Comparison of ENCODE assay signal across 11 cellular contexts in the genomic region with DNA sequence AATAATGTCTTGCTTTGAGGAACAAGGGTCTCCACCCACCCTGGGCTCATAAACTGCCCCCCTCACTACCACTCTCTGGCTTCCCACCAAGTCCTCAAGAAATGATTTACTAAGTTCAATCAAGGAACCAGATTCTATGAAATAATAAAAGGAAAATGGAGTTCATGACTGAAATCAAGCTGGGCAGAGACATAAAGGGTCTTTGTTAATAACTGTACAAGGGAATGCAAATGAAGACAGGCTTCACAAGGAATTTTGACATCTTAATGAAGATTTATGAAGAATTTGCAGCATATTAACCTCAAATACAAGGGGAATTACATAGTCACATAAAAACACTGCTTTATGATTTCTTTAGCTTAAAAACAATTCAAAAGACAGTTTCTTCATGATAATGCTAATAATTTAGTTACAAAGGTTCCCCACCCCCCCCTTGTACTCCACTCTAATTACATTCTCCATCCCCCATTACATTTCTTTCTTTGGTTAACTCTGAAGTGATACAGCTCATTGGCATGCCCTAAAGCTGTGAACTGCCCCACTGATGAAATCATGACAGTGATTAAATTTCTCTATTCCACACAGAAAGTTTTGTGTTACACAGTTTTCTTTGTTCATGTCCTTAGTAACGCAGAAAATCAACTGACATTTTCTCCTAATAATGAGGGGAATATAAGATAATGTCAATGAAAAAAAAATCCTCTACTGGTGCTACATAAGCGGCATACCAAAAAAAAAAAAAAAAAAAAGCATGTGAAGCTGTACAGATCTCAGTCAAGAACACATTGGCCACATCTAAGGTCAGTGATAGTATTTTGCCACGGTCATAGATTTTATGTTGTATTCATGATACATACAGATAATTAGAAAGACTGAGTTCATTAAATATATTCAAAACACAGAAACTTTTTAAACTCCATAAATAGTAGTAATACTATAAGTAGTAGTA. TPM values are rescaled to one million over a fixed set of nuclear protein-coding genes. Genes with fewer than 3 reads are reported as not detected.
DNase-seq lines count a peak whose midpoint lies in the region; ATAC-seq, FAIRE-seq and TF ChIP-seq lines count a peak whose summit lies in the region.
"Had no signal": no experiment of that assay in that cellular context is flagged by ENCODE, and none has a peak within 500 bp of the region (broad histone marks: within the 10 kb centered on the region; RNA-seq: fewer than 3 reads in every experiment).

No MANE protein-coding gene starts in this region.

- peak overlapping the region; percentile 77 for H3K4me2 ChIP-seq in A549

- intact Hi-C loops in esophagus squamous epithelium (cut with DNase I): no loop called here
- intact Hi-C loops in natural killer cell (cut with micrococcal nuclease): no loop called here

- peak in 1 of 2 experiments; percentile 53; a peak in 3 of 6 replicates for ATAC-seq in A549
- no peak for ATAC-seq in natural killer cell
- ATAC-seq: activated CD4-positive, CD25-positive, alpha-beta regulatory T cell treated with anti-CD3 and anti-CD28 coated beads, Interleukin-2, amount 50 U/mL, for 24 hours; Right ventricle myocardium inferior had no signal

- no peaks in the 10 kb centered on the region for H3K27me3 ChIP-seq in esophagus squamous epithelium

- TF ChIP-seq CTCF in A549 (IDR thresholded peaks at IDR 0.05) (no peak), HFFc6 (IDR thresholded peaks at IDR 0.05) (no peak), esophagus squamous epithelium (IDR thresholded peaks at IDR 0.05) (no peak), natural killer cell (IDR thresholded peaks at IDR 0.05) (no peak)

- WGBS in A549 (ENCODE audit: missing lambda C conversion rate): 7% methylated on average over 3 of the region's 3 CpGs
- WGBS in esophagus squamous epithelium, 2 donors: 68 to 80% methylated on average over 3 of the region's 3 CpGs

- H3K9me3 Mint-ChIP-seq in HFFc6 (no peaks in the 10 kb centered on the region), natural killer cell (no peaks in the 10 kb centered on the region)

- H3K4me1 ChIP-seq in A549 (peaks cover 98% of the 10 kb centered on the region), esophagus squamous epithelium (peaks cover 0 to 50% (median 11%) of the 10 kb centered on the region in 3 donors)

- FAIRE-seq in A549 (lab: Jason Lieb, UNC): no peak

- H3K9me3 ChIP-seq in A549 (no peaks in the 10 kb centered on the region), esophagus squamous epithelium (no peaks in the 10 kb centered on the region)

- H3K36me3 Mint-ChIP-seq in HFFc6 (ENCODE audit: low read depth) (peaks cover 34% of the 10 kb centered on the region), natural killer cell (no peaks in the 10 kb centered on the region)

- peak; percentile 60 to 64 for DNase-seq in A549 (ENCODE audit: low read depth in 1 of 2, low spot score in 1 of 2)
- DNase-seq in HFFc6: peak; percentile 57
- DNase-seq in astrocyte of the hippocampus (ENCODE audit: low read depth, low spot score): peak; percentile 86
- DNase-seq in kidney tubule cell (ENCODE audit: low spot score): peak; percentile 81
- DNase-seq in esophagus squamous epithelium (lab: John Stamatoyannopoulos, UW): no peak
- DNase-seq in NOMO-1 treated with dmso at 0.1 percent for 144 hours (lab: John Stamatoyannopoulos, UW; ENCODE audit: unreplicated experiment): no peak
- no peak for DNase-seq in activated CD4-positive, alpha-beta T cell treated with anti-CD3 and anti-CD28 coated beads for 48 hours
- DNase-seq in natural killer cell: no peak
- DNase-seq: AML-193 had no signal

- peak; percentile 20 to 26; a peak in 1 of 5 replicates for TF ChIP-seq EP300 in A549 (IDR thresholded peaks at IDR 0.05)

- H3K36me3 ChIP-seq in esophagus squamous epithelium: peaks cover 0 to 6% (median 0%) of the 10 kb centered on the region in 3 donors

- no peaks in the 10 kb centered on the region; the same call in 1 of the 2 replicates for H3K27me3 Mint-ChIP-seq in HFFc6 (ENCODE audit: insufficient read depth)
- no peaks in the 10 kb centered on the region for H3K27me3 Mint-ChIP-seq in natural killer cell (ENCODE audit: low read depth in 2 of 2)

- CTCF ChIA-PET in A549 (lab: Yijun Ruan, JAX): interaction anchor here (0.6 to 2.3 kb wide), 10 partner anchors 21 to 894 kb away, joined by 3 to 6 read pairs (median 4); a partner anchor contains a TSS

- H3K4me3 ChIP-seq in A549: no peak overlapping the region
- no peak overlapping the region for H3K4me3 ChIP-seq in esophagus squamous epithelium

- H3K4me3 Mint-ChIP-seq in HFFc6 (peak overlapping the region; percentile 7), natural killer cell (no peak overlapping the region)

- TF ChIP-seq POLR2A in A549 (IDR thresholded peaks at IDR 0.05; ENCODE audit: low read length) (no peak), esophagus squamous epithelium (IDR thresholded peaks at IDR 0.05) (no peak)

- H3K27ac Mint-ChIP-seq in HFFc6 (peak overlapping the region; percentile 76), natural killer cell (no peak overlapping the region)

- no peak for TF ChIP-seq RAD21 in A549 (conservative IDR thresholded peaks at IDR 0.05 in 1 of 2, IDR thresholded peaks at IDR 0.05 in 1 of 2)

- H3K27ac ChIP-seq in A549 (peak overlapping the region; percentile 84 to 89), esophagus squamous epithelium (peak overlapping the region in 1 of 4 donors; percentile 29)

- POLR2A ChIA-PET in A549 (lab: Yijun Ruan, JAX): interaction anchor here (0.6 to 2.2 kb wide), 7 partner anchors 9 to 594 kb away, joined by 3 to 31 read pairs (median 3); a partner anchor contains a TSS

- H3K4me1 Mint-ChIP-seq in HFFc6 (ENCODE audit: low read depth) (peaks cover 72% of the 10 kb centered on the region), natural killer cell (no peaks in the 10 kb centered on the region)

TF ChIP-seq in A549, 52 proteins besides CTCF, POLR2A, EP300 and RAD21:
- TF ChIP-seq JUN (IDR thresholded peaks at IDR 0.05) (peak in 1 of 2 experiments; percentile 39; a peak in 1 of 5 replicates), CEBPB (IDR thresholded peaks at IDR 0.05) (peak in 1 of 2 experiments; percentile 74; a peak in 3 of 4 replicates), JUNB (IDR thresholded peaks at IDR 0.05) (peak; percentile 31), GATA3 (IDR thresholded peaks at IDR 0.05; ENCODE audit: borderline replicate concordance) (peak; percentile 28; the same call in 1 of the 2 replicates), ESRRA (IDR thresholded peaks at IDR 0.05; ENCODE audit: borderline replicate concordance, low read length) (no peak), NPAS2 (CRISPR knock-in tag; IDR thresholded peaks at IDR 0.05; ENCODE audit: borderline replicate concordance) (no peak), FOSL2 (IDR thresholded peaks at IDR 0.05) (no peak; the same call in 1 of the 2 replicates), FOSL2 (CRISPR knock-in tag; IDR thresholded peaks at IDR 0.05) (peak; percentile 65)
- TF ChIP-seq, protein P1, sequence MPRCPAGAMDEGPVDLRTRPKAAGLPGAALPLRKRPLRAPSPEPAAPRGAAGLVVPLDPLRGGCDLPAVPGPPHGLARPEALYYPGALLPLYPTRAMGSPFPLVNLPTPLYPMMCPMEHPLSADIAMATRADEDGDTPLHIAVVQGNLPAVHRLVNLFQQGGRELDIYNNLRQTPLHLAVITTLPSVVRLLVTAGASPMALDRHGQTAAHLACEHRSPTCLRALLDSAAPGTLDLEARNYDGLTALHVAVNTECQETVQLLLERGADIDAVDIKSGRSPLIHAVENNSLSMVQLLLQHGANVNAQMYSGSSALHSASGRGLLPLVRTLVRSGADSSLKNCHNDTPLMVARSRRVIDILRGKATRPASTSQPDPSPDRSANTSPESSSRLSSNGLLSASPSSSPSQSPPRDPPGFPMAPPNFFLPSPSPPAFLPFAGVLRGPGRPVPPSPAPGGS (IDR thresholded peaks at IDR 0.05): no peak

RNA-seq across cellular contexts. Expression of a gene that starts 54.4 kb away (rescaled TPM):
- 164 and 216 TPM in 2 replicates for polyA plus RNA-seq in A549 (2011; rRNA removed)
- polyA plus RNA-seq in A549 (2012; cell fraction: cytosol; rRNA removed): 83.5 and 88.4 TPM in 2 replicates
- 88.2 and 134 TPM in 2 replicates for polyA plus RNA-seq in A549 (2012; cell fraction: nucleus; rRNA removed)
- 93.9 to 103 TPM (median 99.7 TPM) in 3 replicates for polyA plus RNA-seq in A549 (2017; fragmentation: RNase III; extraction: RNeasy Plus Mini Kit Qiagen cat#74134 plus additional on column Dnase treatment)
- 192 and 265 TPM in 2 replicates for polyA minus RNA-seq in A549 (2011; rRNA and poly(A)+ RNA removed)
- 10 to 100 TPM; 41.5 to 49.7 (median 45.5) TPM for total RNA-seq in HFFc6 (2021; fragmentation: NEBNext Ultra II Directional; extraction: Animal tissue kit (Norgen Biotek cat#: 25700))
- 100 to 1,000 TPM in 1 of 4 donors, 10 to 100 TPM in 3; 35.7 to 116 (median 39.6) TPM for total RNA-seq in esophagus squamous epithelium
- 1 to 10 TPM in 1 of 3 donors, under 1 TPM in 2; 0.72 to 1.1 (median 0.73) TPM for total RNA-seq in natural killer cell

Comparison
In these comparisons a context has a peak if more than half of its experiments do, and no peak if none do; other contexts are left out.
1. DNase-seq: peak in A549 (2 of 2), HFFc6 (single experiment), astrocyte of the hippocampus (single experiment) and kidney tubule cell (single experiment); none in esophagus squamous epithelium (single experiment), NOMO-1 treated with dmso at 0.1 percent for 144 hours (single experiment), activated CD4-positive, alpha-beta T cell treated with anti-CD3 and anti-CD28 coated beads for 48 hours (single experiment) and natural killer cell (single experiment).
2. RNA of a gene that starts 54.4 kb away (total RNA-seq): 41.5 to 49.7 TPM in HFFc6 and 35.7 to 116 TPM in esophagus squamous epithelium; 0.72 to 1.1 TPM in natural killer cell; every median in the first group is over 10 times any median in the second.